ENCODE assay signal across 8 cellular contexts in the genomic region with DNA sequence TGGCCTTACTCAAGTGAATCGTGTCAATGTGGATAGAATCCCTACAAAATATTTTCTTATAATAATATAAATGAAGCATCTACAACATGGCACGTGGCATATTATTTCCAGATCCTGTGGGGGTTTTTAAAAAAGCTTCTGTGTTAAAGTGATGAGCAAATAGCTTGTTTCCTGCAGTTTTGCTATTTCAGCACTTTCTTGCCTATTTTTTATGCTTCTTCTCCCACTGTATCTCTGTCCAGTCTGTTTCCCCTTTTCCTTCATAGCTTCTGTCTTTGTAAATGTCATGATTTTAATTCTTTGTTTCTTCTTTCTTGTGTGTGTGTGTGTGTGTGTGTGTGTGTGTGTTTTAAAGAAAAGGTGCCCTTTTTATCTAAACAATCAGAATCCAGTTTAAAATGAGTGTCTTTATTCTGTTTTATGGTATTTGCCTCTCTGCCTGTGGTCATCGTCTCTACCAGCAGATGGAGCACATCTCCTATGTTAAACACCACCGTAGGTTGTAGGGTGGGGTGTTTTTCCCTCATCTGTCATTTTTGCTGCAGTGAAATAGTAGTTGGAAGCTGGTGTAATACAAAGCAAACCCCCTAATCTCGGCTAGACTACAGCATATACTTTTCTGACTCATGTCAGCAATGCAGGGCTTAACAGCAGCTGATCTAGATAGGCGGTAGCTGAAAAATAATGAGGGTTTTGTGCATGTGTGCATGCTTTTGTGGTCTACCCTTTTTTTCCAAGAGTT. TPM values are rescaled to one million over a fixed set of nuclear protein-coding genes. Genes with fewer than 3 reads are reported as not detected.
DNase-seq lines count a peak whose midpoint lies in the region; ATAC-seq and TF ChIP-seq lines count a peak whose summit lies in the region.

No MANE protein-coding gene starts in this region.

- peak overlapping the region; percentile 90 for H3K27ac Mint-ChIP-seq in activated T-helper 1 cell treated with anti-CD3 and anti-CD28 coated beads, Interleukin-12 subunit alpha, Interleukin-12 subunit beta, Interleukin-2, Interleukin-4 antibody, amounts not matched to agents 30 ng/mL and 10 ng/mL and 1 ng/mL, durations not matched to agents 14 hours and 24 hours and 36 hours
- no peak overlapping the region for H3K27ac Mint-ChIP-seq in stimulated activated naive B cell treated with anti-CD40 and anti-IgM and Interleukin-4, amounts not matched to agents 10 μg/mL and 1 μg/mL and 100 μg/mL, for 72 hours

- H3K4me1 Mint-ChIP-seq in activated T-helper 1 cell treated with anti-CD3 and anti-CD28 coated beads, Interleukin-12 subunit alpha, Interleukin-12 subunit beta, Interleukin-2, Interleukin-4 antibody, amounts not matched to agents 30 ng/mL and 10 ng/mL and 1 ng/mL, durations not matched to agents 14 hours and 24 hours and 36 hours (ENCODE audit: low read depth) = peaks cover 14% of the 10 kb centered on the region
- H3K4me1 Mint-ChIP-seq in stimulated activated naive B cell treated with anti-CD40 and anti-IgM and Interleukin-4, amounts not matched to agents 10 μg/mL and 1 μg/mL and 100 μg/mL, for 72 hours = peaks cover 4 to 10% of the 10 kb centered on the region in 2 donors

- H3K9me3 ChIP-seq in right atrium auricular region = no peaks in the 10 kb centered on the region

- no peaks in the 10 kb centered on the region for H3K4me1 ChIP-seq in right atrium auricular region

- no peak overlapping the region for H3K4me3 ChIP-seq in right atrium auricular region

- H3K4me3 Mint-ChIP-seq in activated T-helper 1 cell treated with anti-CD3 and anti-CD28 coated beads, Interleukin-12 subunit alpha, Interleukin-12 subunit beta, Interleukin-2, Interleukin-4 antibody, amounts not matched to agents 30 ng/mL and 10 ng/mL and 1 ng/mL, durations not matched to agents 14 hours and 24 hours and 36 hours = no peak overlapping the region
- no peak overlapping the region for H3K4me3 Mint-ChIP-seq in stimulated activated naive B cell treated with anti-CD40 and anti-IgM and Interleukin-4, amounts not matched to agents 10 μg/mL and 1 μg/mL and 100 μg/mL, for 72 hours

- no peaks in the 10 kb centered on the region for H3K36me3 Mint-ChIP-seq in activated T-helper 1 cell treated with anti-CD3 and anti-CD28 coated beads, Interleukin-12 subunit alpha, Interleukin-12 subunit beta, Interleukin-2, Interleukin-4 antibody, amounts not matched to agents 30 ng/mL and 10 ng/mL and 1 ng/mL, durations not matched to agents 14 hours and 24 hours and 36 hours (ENCODE audit: low read depth)
- H3K36me3 Mint-ChIP-seq in stimulated activated naive B cell treated with anti-CD40 and anti-IgM and Interleukin-4, amounts not matched to agents 10 μg/mL and 1 μg/mL and 100 μg/mL, for 72 hours = no peaks in the 10 kb centered on the region

- H3K36me3 ChIP-seq in right atrium auricular region = no peaks in the 10 kb centered on the region

- DNase-seq in SHP77 (lab: John Stamatoyannopoulos, UW) = peak; percentile 22 to 23
- DNase-seq in SHP77 treated with DMSO at 0.1 percent for 48 hours (lab: John Stamatoyannopoulos, UW) = no peak
- peak; percentile 25 for DNase-seq in HuH-7 (ENCODE audit: low spot score)
- peak; percentile 20 for DNase-seq in activated T-helper 1 cell treated with anti-CD3 and anti-CD28 coated beads, Interleukin-12 subunit alpha, Interleukin-12 subunit beta, Interleukin-2, Interleukin-4 antibody, amounts not matched to agents 30 ng/mL and 10 ng/mL and 1 ng/mL, durations not matched to agents 14 hours and 24 hours and 36 hours (ENCODE audit: low spot score)
- no peak for DNase-seq in right atrium auricular region (ENCODE audit: low spot score)
- DNase-seq in stimulated activated naive B cell treated with anti-CD40 and anti-IgM and Interleukin-4, amounts not matched to agents 10 μg/mL and 1 μg/mL and 100 μg/mL, for 72 hours = peak; percentile 8
- DNase-seq in NK-92 treated with Interleukin-12 subunit alpha and Interleukin-12 subunit beta, amount 100 ng/mL, for 24 hours (lab: John Stamatoyannopoulos, UW) = no peak

- ATAC-seq in GM21390 (IDR thresholded peaks at IDR 0.05; ENCODE audit: unreplicated experiment) = peak; percentile 83
- ATAC-seq in stimulated activated naive B cell treated with anti-CD40 and anti-IgM and Interleukin-4, amounts not matched to agents 10 μg/mL and 1 μg/mL and 100 μg/mL, for 72 hours (replicated peaks) = peak; percentile 62 to 83

- TF ChIP-seq CTCF in right atrium auricular region (IDR thresholded peaks at IDR 0.05) = peak; percentile 35 to 65

- no peaks in the 10 kb centered on the region for H3K27me3 Mint-ChIP-seq in activated T-helper 1 cell treated with anti-CD3 and anti-CD28 coated beads, Interleukin-12 subunit alpha, Interleukin-12 subunit beta, Interleukin-2, Interleukin-4 antibody, amounts not matched to agents 30 ng/mL and 10 ng/mL and 1 ng/mL, durations not matched to agents 14 hours and 24 hours and 36 hours (ENCODE audit: insufficient read depth)
- H3K27me3 Mint-ChIP-seq in stimulated activated naive B cell treated with anti-CD40 and anti-IgM and Interleukin-4, amounts not matched to agents 10 μg/mL and 1 μg/mL and 100 μg/mL, for 72 hours = peaks cover 0 to 7% of the 10 kb centered on the region in 2 donors

- no peak overlapping the region for H3K27ac ChIP-seq in right atrium auricular region

- H3K27me3 ChIP-seq in right atrium auricular region = no peaks in the 10 kb centered on the region

- intact Hi-C loops in activated T-helper 1 cell treated with anti-CD3 and anti-CD28 coated beads, Interleukin-12 subunit alpha, Interleukin-12 subunit beta, Interleukin-2, Interleukin-4 antibody, amounts not matched to agents 30 ng/mL and 10 ng/mL and 1 ng/mL, durations not matched to agents 14 hours and 24 hours and 36 hours (cut with micrococcal nuclease) = loop anchor here (1.0 kb wide), 3 partner anchors 176 to 620 kb away; no protein-coding TSS in a partner anchor

- no peaks in the 10 kb centered on the region for H3K9me3 Mint-ChIP-seq in activated T-helper 1 cell treated with anti-CD3 and anti-CD28 coated beads, Interleukin-12 subunit alpha, Interleukin-12 subunit beta, Interleukin-2, Interleukin-4 antibody, amounts not matched to agents 30 ng/mL and 10 ng/mL and 1 ng/mL, durations not matched to agents 14 hours and 24 hours and 36 hours
- H3K9me3 Mint-ChIP-seq in stimulated activated naive B cell treated with anti-CD40 and anti-IgM and Interleukin-4, amounts not matched to agents 10 μg/mL and 1 μg/mL and 100 μg/mL, for 72 hours = no peaks in the 10 kb centered on the region

RNA-seq across cellular contexts. Expression of a gene that starts 33.1 kb away (rescaled TPM):
- total RNA-seq in activated T-helper 1 cell treated with anti-CD3 and anti-CD28 coated beads, Interleukin-12 subunit alpha, Interleukin-12 subunit beta, Interleukin-2, Interleukin-4 antibody, amounts not matched to agents 30 ng/mL and 10 ng/mL and 1 ng/mL, durations not matched to agents 14 hours and 24 hours and 36 hours = not detected in 2 replicates
- not detected for total RNA-seq in right atrium auricular region

Comparison
In these comparisons a context has a peak if more than half of its experiments do, and no peak if none do; other contexts are left out.
1. DNase-seq: peak in SHP77 (2 of 2), HuH-7 (single experiment), activated T-helper 1 cell treated with anti-CD3 and anti-CD28 coated beads, Interleukin-12 subunit alpha, Interleukin-12 subunit beta, Interleukin-2, Interleukin-4 antibody, amounts not matched to agents 30 ng/mL and 10 ng/mL and 1 ng/mL, durations not matched to agents 14 hours and 24 hours and 36 hours (single experiment) and stimulated activated naive B cell treated with anti-CD40 and anti-IgM and Interleukin-4, amounts not matched to agents 10 μg/mL and 1 μg/mL and 100 μg/mL, for 72 hours (single experiment); none in SHP77 treated with DMSO at 0.1 percent for 48 hours (single experiment), right atrium auricular region (single experiment) and NK-92 treated with Interleukin-12 subunit alpha and Interleukin-12 subunit beta, amount 100 ng/mL, for 24 hours (single experiment).